In genomic region chr5:96781031-96781733, GRCh38 we compare ENCODE assay signal across 8 cellular contexts. TPM values are rescaled to one million over a fixed set of nuclear protein-coding genes. Genes with fewer than 3 reads are reported as not detected.
DNase-seq lines count a peak whose midpoint lies in the region; ATAC-seq and TF ChIP-seq lines count a peak whose summit lies in the region.

No MANE protein-coding gene starts in this region.

- H3K27me3 Mint-ChIP-seq in activated T-helper 2 cell treated with anti-CD3 and anti-CD28 coated beads, Interferon-gamma antibody, Interleukin-2, Interleukin-4, amounts not matched to agents 10 μg/mL and 5 μg/mL and 100 μg/mL, durations not matched to agents 14 hours and 24 hours and 36 hours (ENCODE audit: low read depth): no peaks in the 10 kb centered on the region

- no TSS peak for BruUV-seq in PC-9 (replicated peaks; lab: Mats Ljungman, UMichigan)

- H3K9me2 ChIP-seq in PC-9 (ENCODE audit: insufficient read depth): no peaks in the 10 kb centered on the region

- CTCF ChIA-PET in PC-9 (lab: Charles Lee): no interaction called here

- H3K4me3 Mint-ChIP-seq in activated T-helper 2 cell treated with anti-CD3 and anti-CD28 coated beads, Interferon-gamma antibody, Interleukin-2, Interleukin-4, amounts not matched to agents 10 μg/mL and 5 μg/mL and 100 μg/mL, durations not matched to agents 14 hours and 24 hours and 36 hours (ENCODE audit: low read depth): no peak overlapping the region

- 31% methylated on average over 1 of the region's 1 CpG for WGBS in prostate gland

- H3K27ac ChIP-seq in PC-9 (peak overlapping the region; percentile 72), prostate gland (peak overlapping the region; percentile 31 to 47)

- TF ChIP-seq POLR2A in prostate gland (IDR thresholded peaks at IDR 0.05): no peak

- POLR2A ChIA-PET in PC-9 (lab: Charles Lee; ENCODE audit: unreplicated experiment): interaction anchor here (0.7 kb wide), 1 partner anchor 470 kb away, joined by 8 read pairs; no protein-coding TSS in a partner anchor

- H3K4me1 ChIP-seq in PC-9 (replicated peaks; ENCODE audit: insufficient read depth) (peaks cover 15% of the 10 kb centered on the region), prostate gland (replicated peaks) (peaks cover 15% of the 10 kb centered on the region)

- H3K9me3 Mint-ChIP-seq in activated T-helper 2 cell treated with anti-CD3 and anti-CD28 coated beads, Interferon-gamma antibody, Interleukin-2, Interleukin-4, amounts not matched to agents 10 μg/mL and 5 μg/mL and 100 μg/mL, durations not matched to agents 14 hours and 24 hours and 36 hours: no peaks in the 10 kb centered on the region

- DNase-seq in G401 (ENCODE audit: low spot score): peak; percentile 96
- DNase-seq in PC-9: peak in 1 of 2 experiments; percentile 71
- peak; percentile 49 for DNase-seq in prostate gland (ENCODE audit: low spot score)
- no peak for DNase-seq in NCI-H2107 treated with DMSO at 0.1 percent for 48 hours (lab: John Stamatoyannopoulos, UW; ENCODE audit: unreplicated experiment)
- DNase-seq in DMS153 treated with DMSO at 0.1 percent for 48 hours (lab: John Stamatoyannopoulos, UW; ENCODE audit: unreplicated experiment): no peak
- no peak for DNase-seq in activated T-helper 2 cell treated with anti-CD3 and anti-CD28 coated beads, Interferon-gamma antibody, Interleukin-2, Interleukin-4, amounts not matched to agents 10 μg/mL and 5 μg/mL and 100 μg/mL, durations not matched to agents 14 hours and 24 hours and 36 hours (ENCODE audit: low spot score)

- intact Hi-C loops in PC-9 (cut with micrococcal nuclease; ENCODE audit: unreplicated experiment) (no loop called here), prostate gland (cut with DNase I) (no loop called here)
- intact Hi-C loops in activated T-helper 2 cell treated with anti-CD3 and anti-CD28 coated beads, Interferon-gamma antibody, Interleukin-2, Interleukin-4, amounts not matched to agents 10 μg/mL and 5 μg/mL and 100 μg/mL, durations not matched to agents 14 hours and 24 hours and 36 hours (cut with micrococcal nuclease): no loop called here

- no peak overlapping the region for H3K4me3 ChIP-seq in PC-9
- no peak overlapping the region for H3K4me3 ChIP-seq in prostate gland

- ATAC-seq in esophagus mucosa (peak; percentile 28), HG02678 (IDR thresholded peaks at IDR 0.05; ENCODE audit: unreplicated experiment) (no peak)

- no peak overlapping the region for H2AFZ ChIP-seq in PC-9

- peaks cover 39% of the 10 kb centered on the region; the same call in 1 of the 2 replicates for H3F3A ChIP-seq in PC-9 (ENCODE audit: insufficient read depth, low read depth)

- H3K4me2 ChIP-seq in PC-9: peak overlapping the region; percentile 14

- H3K27ac Mint-ChIP-seq in activated T-helper 2 cell treated with anti-CD3 and anti-CD28 coated beads, Interferon-gamma antibody, Interleukin-2, Interleukin-4, amounts not matched to agents 10 μg/mL and 5 μg/mL and 100 μg/mL, durations not matched to agents 14 hours and 24 hours and 36 hours: no peak overlapping the region

- no peaks in the 10 kb centered on the region; the same call in 1 of the 2 replicates for H4K20me1 ChIP-seq in PC-9 (ENCODE audit: insufficient read depth)

- no peaks in the 10 kb centered on the region for H3K79me2 ChIP-seq in PC-9 (ENCODE audit: low read depth)

- H3K9me3 ChIP-seq in PC-9 (ENCODE audit: insufficient read depth, low read depth) (no peaks in the 10 kb centered on the region), prostate gland (no peaks in the 10 kb centered on the region)

- peaks cover 5% of the 10 kb centered on the region; the same call in 1 of the 2 replicates for H3K36me3 ChIP-seq in PC-9 (ENCODE audit: low read depth)
- H3K36me3 ChIP-seq in prostate gland: no peaks in the 10 kb centered on the region

- in situ Hi-C loops in G401 (cut with HindIII; ENCODE audit: low sequenced_read_pairs): no loop called here

- no peaks in the 10 kb centered on the region for H3K27me3 ChIP-seq in PC-9 (ENCODE audit: insufficient read depth, low read depth)
- H3K27me3 ChIP-seq in prostate gland (replicated peaks; ENCODE audit: insufficient read depth): no peaks in the 10 kb centered on the region

- TF ChIP-seq CTCF in PC-9 (conservative IDR thresholded peaks at IDR 0.05): no peak
- no peak for TF ChIP-seq CTCF in prostate gland (IDR thresholded peaks at IDR 0.05)

- H3K4me1 Mint-ChIP-seq in activated T-helper 2 cell treated with anti-CD3 and anti-CD28 coated beads, Interferon-gamma antibody, Interleukin-2, Interleukin-4, amounts not matched to agents 10 μg/mL and 5 μg/mL and 100 μg/mL, durations not matched to agents 14 hours and 24 hours and 36 hours (ENCODE audit: low read depth): peaks cover 6% of the 10 kb centered on the region

- peaks cover 83% of the 10 kb centered on the region for H3K36me3 Mint-ChIP-seq in activated T-helper 2 cell treated with anti-CD3 and anti-CD28 coated beads, Interferon-gamma antibody, Interleukin-2, Interleukin-4, amounts not matched to agents 10 μg/mL and 5 μg/mL and 100 μg/mL, durations not matched to agents 14 hours and 24 hours and 36 hours (ENCODE audit: low read depth)

RNA-seq across cellular contexts. Expression of gene ERAP1, which starts 26.6 kb away (rescaled TPM):
- 11.5 and 16.1 TPM in 2 replicates for total RNA-seq in G401 (2014; rRNA removed; shearing (Covaris generic))
- 8.4 and 15.8 TPM in 2 replicates for total RNA-seq in PC-9 (2021)
- 20.7 TPM for total RNA-seq in esophagus mucosa
- 10 to 100 TPM; 28.1 to 31.7 TPM for total RNA-seq in prostate gland
- total RNA-seq in activated T-helper 2 cell treated with anti-CD3 and anti-CD28 coated beads, Interferon-gamma antibody, Interleukin-2, Interleukin-4, amounts not matched to agents 10 μg/mL and 5 μg/mL and 100 μg/mL, durations not matched to agents 14 hours and 24 hours and 36 hours: 99.6 and 108 TPM in 2 replicates

Comparison
In these comparisons a context has a peak if more than half of its experiments do, and no peak if none do; other contexts are left out.
1. DNase-seq: peak in G401 (single experiment) and prostate gland (single experiment); none in NCI-H2107 treated with DMSO at 0.1 percent for 48 hours (single experiment), DMS153 treated with DMSO at 0.1 percent for 48 hours (single experiment) and activated T-helper 2 cell treated with anti-CD3 and anti-CD28 coated beads, Interferon-gamma antibody, Interleukin-2, Interleukin-4, amounts not matched to agents 10 μg/mL and 5 μg/mL and 100 μg/mL, durations not matched to agents 14 hours and 24 hours and 36 hours (single experiment).